ENCODE assay signal across 26 cellular contexts in the genomic region with DNA sequence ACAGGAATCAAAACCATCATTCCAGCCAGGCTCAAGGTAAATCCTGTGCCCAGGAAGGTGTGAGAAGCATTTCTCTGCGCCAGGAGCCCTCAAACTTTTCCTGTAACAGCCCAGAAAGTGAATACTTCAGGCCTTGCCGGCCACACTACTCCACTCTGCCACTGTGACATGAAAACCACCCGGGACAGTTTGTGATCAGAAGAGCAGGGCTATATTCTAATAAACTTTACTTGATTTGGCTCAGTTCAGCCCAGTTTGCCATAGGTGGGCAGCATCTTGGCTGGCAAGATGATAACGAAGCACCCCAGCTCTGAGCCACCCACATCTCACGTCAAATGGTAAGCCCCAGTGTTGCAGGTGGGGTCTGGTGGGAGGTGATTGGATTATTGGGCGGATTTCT.
"Had no signal": no experiment of that assay in that cellular context is flagged by ENCODE, and none has a peak within 500 bp of the region (broad histone marks: within the 10 kb centered on the region; RNA-seq: fewer than 3 reads in every experiment).

No MANE protein-coding gene starts in this region.

- H3K36me3 ChIP-seq: adrenal gland had no signal

- ATAC-seq: activated CD8-positive, alpha-beta memory T cell treated with anti-CD3 and anti-CD28 coated beads, Interleukin-2, amount 10 ng/mL, durations not matched to agents 7 days and 5 days; activated T-cell treated with anti-CD3 and anti-CD28 coated beads, Interleukin-2, amount 50 U/mL, for 4 hours; K562; Panc1; T-helper 17 cell; WTC11 had no signal

- H3K27ac ChIP-seq: adrenal gland, RWPE1 had no signal

- DNase-seq: activated CD4-positive, alpha-beta T cell treated with anti-CD3 and anti-CD28 coated beads for 48 hours; activated CD4-positive, alpha-beta T cell treated with anti-CD3 and anti-CD28 coated beads, Interleukin-2, amount 50 U/mL, for 48 hours; activated CD4-positive, CD25-positive, alpha-beta regulatory T cell treated with anti-CD3 and anti-CD28 coated beads, Interleukin-2, amount 50 U/mL, for 72 hours; activated CD8-positive, alpha-beta memory T cell treated with anti-CD3 and anti-CD28 coated beads, Interleukin-2, amount 10 ng/mL, durations not matched to agents 7 days and 5 days; activated gamma-delta T cell; activated naive CD4-positive, alpha-beta T cell treated with anti-CD3 and anti-CD28 coated beads, Interleukin-2, amount 10 ng/mL, durations not matched to agents 7 days and 5 days; activated T-cell treated with anti-CD3 and anti-CD28 coated beads, Interleukin-2, amount 50 U/mL, for 4 hours; adrenal gland; Karpas-422; MM.1S; NCI-H1105; NCI-H1436; NCI-H1694 treated with DMSO at 0.1 percent for 48 hours; NCI-H2029 treated with DMSO at 0.1 percent for 48 hours; NCI-H345; NCI-H510A; NCI-H526 treated with DMSO at 0.1 percent for 48 hours; NCI-H82; OCI-M1; SIG-M5; T-helper 17 cell; T-helper 9 cell had no signal

- H3K27me3 ChIP-seq: adrenal gland had no signal

- H3K4me1 ChIP-seq: adrenal gland had no signal

- H3K9me3 ChIP-seq: adrenal gland had no signal

- H3K4me3 ChIP-seq: adrenal gland, K562 had no signal
